Comparison of ENCODE assay signal across 8 cellular contexts in genomic region chr4:37889849-37890500, GRCh38. TPM values are rescaled to one million over a fixed set of nuclear protein-coding genes. Genes with fewer than 3 reads are reported as not detected.
DNase-seq lines count a peak whose midpoint lies in the region; ATAC-seq and TF ChIP-seq lines count a peak whose summit lies in the region.

No MANE protein-coding gene starts in this region.

- no peak overlapping the region for H3K27ac Mint-ChIP-seq in activated naive CD4-positive, alpha-beta T cell treated with anti-CD3 and anti-CD28 coated beads, Interleukin-2, amount 10 ng/mL, durations not matched to agents 7 days and 5 days
- no peak overlapping the region for H3K27ac Mint-ChIP-seq in activated naive CD4-positive, alpha-beta T cell treated with anti-CD3 and anti-CD28 coated beads, Interleukin-2, amount 50 U/mL, for 72 hours

- peak overlapping the region; percentile 84 for H3K27ac ChIP-seq in lower lobe of right lung
- H3K27ac ChIP-seq in testis, result peak overlapping the region in 1 of 2 donors; percentile 75

- H3K9me3 ChIP-seq in lower lobe of right lung (no peaks in the 10 kb centered on the region), testis (no peaks in the 10 kb centered on the region)

- H3K4me1 ChIP-seq in lower lobe of right lung, result peaks cover 35% of the 10 kb centered on the region
- no peaks in the 10 kb centered on the region for H3K4me1 ChIP-seq in testis

- peaks cover 53% of the 10 kb centered on the region for H3K4me1 Mint-ChIP-seq in activated naive CD4-positive, alpha-beta T cell treated with anti-CD3 and anti-CD28 coated beads, Interleukin-2, amount 10 ng/mL, durations not matched to agents 7 days and 5 days

- no peak for DNase-seq in activated naive CD4-positive, alpha-beta T cell treated with anti-CD3 and anti-CD28 coated beads, Interleukin-2, amount 10 ng/mL, durations not matched to agents 7 days and 5 days
- no peak for DNase-seq in activated naive CD4-positive, alpha-beta T cell treated with anti-CD3 and anti-CD28 coated beads, Interleukin-2, amount 50 U/mL, for 72 hours (ENCODE audit: low spot score in 2 of 2)
- DNase-seq in cerebellum (ENCODE audit: low spot score), result peak; percentile 54
- DNase-seq in lower lobe of right lung, result no peak
- peak; percentile 24 for DNase-seq in testis
- no peak for DNase-seq in activated effector memory CD4-positive, alpha-beta T cell treated with anti-CD3 and anti-CD28 coated beads, Interleukin-2, amount 50 U/mL, for 16 hours

- peaks cover 13% of the 10 kb centered on the region for H3K36me3 Mint-ChIP-seq in activated naive CD4-positive, alpha-beta T cell treated with anti-CD3 and anti-CD28 coated beads, Interleukin-2, amount 10 ng/mL, durations not matched to agents 7 days and 5 days
- peaks cover 0 to 5% of the 10 kb centered on the region in 2 donors for H3K36me3 Mint-ChIP-seq in activated naive CD4-positive, alpha-beta T cell treated with anti-CD3 and anti-CD28 coated beads, Interleukin-2, amount 50 U/mL, for 72 hours

- no peaks in the 10 kb centered on the region for H3K36me3 ChIP-seq in lower lobe of right lung
- H3K36me3 ChIP-seq in testis (ENCODE audit: low read depth, missing control alignments), result no peaks in the 10 kb centered on the region

- CTCF ChIA-PET in activated naive CD4-positive, alpha-beta T cell treated with anti-CD3 and anti-CD28 coated beads, Interleukin-2, amount 10 ng/mL, durations not matched to agents 7 days and 5 days (lab: Charles Lee), result interaction anchor here (1.0 to 3.0 kb wide), 2 partner anchors 13 to 87 kb away, joined by 4 to 9 read pairs; no protein-coding TSS in a partner anchor

- TF ChIP-seq POLR2A in testis (IDR thresholded peaks at IDR 0.05), result no peak

- H3K27me3 Mint-ChIP-seq in activated naive CD4-positive, alpha-beta T cell treated with anti-CD3 and anti-CD28 coated beads, Interleukin-2, amount 10 ng/mL, durations not matched to agents 7 days and 5 days, result peaks cover 26% of the 10 kb centered on the region

- H3K4me3 ChIP-seq in lower lobe of right lung (peak overlapping the region; percentile 87), testis (peak overlapping the region; percentile 72 to 74)

- no peak for ATAC-seq in activated naive CD4-positive, alpha-beta T cell treated with anti-CD3 and anti-CD28 coated beads, Interleukin-2, amount 50 U/mL, for 72 hours
- ATAC-seq in lower lobe of right lung, result peak; percentile 22 to 32
- no peak for ATAC-seq in HG02759 (IDR thresholded peaks at IDR 0.05; ENCODE audit: unreplicated experiment)
- ATAC-seq in GM21515 (IDR thresholded peaks at IDR 0.05; ENCODE audit: unreplicated experiment), result no peak

- H3K9me3 Mint-ChIP-seq in activated naive CD4-positive, alpha-beta T cell treated with anti-CD3 and anti-CD28 coated beads, Interleukin-2, amount 10 ng/mL, durations not matched to agents 7 days and 5 days, result no peaks in the 10 kb centered on the region
- no peaks in the 10 kb centered on the region for H3K9me3 Mint-ChIP-seq in activated naive CD4-positive, alpha-beta T cell treated with anti-CD3 and anti-CD28 coated beads, Interleukin-2, amount 50 U/mL, for 72 hours

- intact Hi-C loops in lower lobe of right lung (cut with DNase I) (no loop called here), testis (cut with DNase I; ENCODE audit: low total_unique reads) (no loop called here)

- H3K4me3 Mint-ChIP-seq in activated naive CD4-positive, alpha-beta T cell treated with anti-CD3 and anti-CD28 coated beads, Interleukin-2, amount 10 ng/mL, durations not matched to agents 7 days and 5 days, result peak overlapping the region; percentile 65

- no peak for TF ChIP-seq CTCF in lower lobe of right lung (IDR thresholded peaks at IDR 0.05)
- peak in 1 of 3 experiments; percentile 8 for TF ChIP-seq CTCF in testis (IDR thresholded peaks at IDR 0.05)

- 4 to 10% methylated on average over 35 to 37 of the region's 37 CpGs for WGBS in testis, 2 donors

- H3K27me3 ChIP-seq in lower lobe of right lung (ENCODE audit: low read depth), result no peaks in the 10 kb centered on the region
- H3K27me3 ChIP-seq in testis, result no peaks in the 10 kb centered on the region

RNA-seq across cellular contexts. Expression of gene TBC1D1, which starts 0.9 kb away (rescaled TPM):
- 10 to 100 TPM; 47.1 to 68.6 TPM for total RNA-seq in activated naive CD4-positive, alpha-beta T cell treated with anti-CD3 and anti-CD28 coated beads, Interleukin-2, amount 50 U/mL, for 72 hours
- total RNA-seq in cerebellum (95.9 TPM), lower lobe of right lung (56.5 TPM), testis (100 to 1,000 TPM; 130 to 167 TPM)
- polyA plus RNA-seq in testis (ENCODE audit: insufficient read depth, low read depth, low replicate concordance), result 208 TPM

Comparison
In these comparisons a context has a peak if more than half of its experiments do, and no peak if none do; other contexts are left out.
1. DNase-seq: peak in cerebellum (single experiment) and testis (single experiment); none in activated naive CD4-positive, alpha-beta T cell treated with anti-CD3 and anti-CD28 coated beads, Interleukin-2, amount 10 ng/mL, durations not matched to agents 7 days and 5 days (single experiment), activated naive CD4-positive, alpha-beta T cell treated with anti-CD3 and anti-CD28 coated beads, Interleukin-2, amount 50 U/mL, for 72 hours (0 of 2), lower lobe of right lung (single experiment) and activated effector memory CD4-positive, alpha-beta T cell treated with anti-CD3 and anti-CD28 coated beads, Interleukin-2, amount 50 U/mL, for 16 hours (single experiment).
2. ATAC-seq: peak in lower lobe of right lung (2 of 2); none in activated naive CD4-positive, alpha-beta T cell treated with anti-CD3 and anti-CD28 coated beads, Interleukin-2, amount 50 U/mL, for 72 hours (0 of 2), HG02759 (single experiment) and GM21515 (single experiment).